Comparison of ENCODE assay signal across 1 cellular context in the genomic region with DNA sequence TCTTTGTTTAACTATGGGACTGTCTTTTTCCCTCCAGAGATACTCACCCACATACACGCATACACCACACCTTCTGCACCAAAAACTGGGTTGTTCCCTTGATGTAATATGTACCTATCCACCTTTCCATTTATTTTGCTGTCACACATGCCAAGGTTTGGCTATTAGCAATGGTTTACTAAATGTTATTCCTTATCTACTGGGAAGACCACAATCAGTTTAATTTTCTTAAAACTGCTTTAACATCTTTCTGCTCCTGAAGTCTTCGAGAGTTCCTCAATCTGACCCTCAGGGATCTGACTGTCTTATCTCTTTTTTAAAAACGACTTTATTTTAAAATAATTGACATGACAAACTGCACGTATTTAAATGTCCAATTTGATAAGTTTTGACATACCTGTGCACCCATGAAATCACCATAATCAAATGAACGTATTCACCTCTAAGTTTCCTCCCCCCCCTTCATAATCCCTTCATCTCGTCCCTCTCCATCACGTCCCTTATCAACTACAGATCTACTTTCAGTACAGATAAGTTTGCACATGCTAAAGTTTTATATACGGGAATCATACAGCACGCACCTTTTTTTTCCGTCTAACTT.
TF ChIP-seq lines count a peak whose summit lies in the region.

No MANE protein-coding gene starts in this region.

TF ChIP-seq in GM23338, 12 proteins besides CTCF, POLR2A, EP300 and RAD21 (continued from another document):
- TF ChIP-seq ZNF462 (CRISPR knock-in tag; IDR thresholded peaks at IDR 0.05) (no peak), ETS1 (IDR thresholded peaks at IDR 0.05) (no peak), REST (IDR thresholded peaks at IDR 0.05; ENCODE audit: unreplicated experiment) (no peak)
